1 cellular context compared by ENCODE assay signal in the genomic region with DNA sequence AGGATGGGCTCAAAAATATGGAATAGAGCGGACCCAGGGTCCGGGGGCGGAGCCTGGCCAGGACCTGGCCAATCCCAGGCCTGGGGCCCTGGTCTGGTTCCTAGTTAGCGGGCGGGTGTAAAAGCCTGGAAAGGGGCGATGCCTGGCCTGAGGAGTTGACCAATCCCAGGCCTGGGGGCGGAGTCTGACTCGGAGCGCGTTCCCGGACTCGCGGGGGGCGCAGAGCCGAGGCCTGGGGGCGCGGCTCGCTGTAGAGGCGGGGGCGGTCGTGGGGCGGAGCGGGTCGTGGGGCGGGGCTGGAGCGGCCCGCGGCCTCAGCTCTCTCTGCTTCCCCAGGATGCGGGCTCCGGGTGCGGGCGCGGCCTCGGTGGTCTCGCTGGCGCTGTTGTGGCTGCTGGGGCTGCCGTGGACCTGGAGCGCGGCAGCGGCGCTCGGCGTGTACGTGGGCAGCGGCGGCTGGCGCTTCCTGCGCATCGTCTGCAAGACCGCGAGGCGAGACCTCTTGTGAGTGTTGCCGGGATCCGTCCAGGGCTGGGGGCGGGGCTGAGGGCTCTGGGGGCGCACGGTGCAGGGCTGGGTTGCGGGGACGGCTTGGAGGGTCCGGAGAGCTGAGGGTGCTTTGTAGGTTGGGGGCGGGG.
TF ChIP-seq lines count a peak whose summit lies in the region.

Gene SLC27A1 (plus strand): TSS at position 321 of the 638 bp plus-strand sequence. CDS start 17 bp downstream, at position 338.

TF ChIP-seq in HepG2, 621 proteins besides CTCF, POLR2A, EP300 and RAD21 (continued from another document and continues in another):
- TF ChIP-seq ZNF580 (CRISPR knock-in tag; IDR thresholded peaks at IDR 0.05; ENCODE audit: borderline replicate concordance, low read depth) (no peak), ZNF251 (CRISPR knock-in tag; IDR thresholded peaks at IDR 0.05) (no peak), NFIB (CRISPR knock-in tag; IDR thresholded peaks at IDR 0.05; ENCODE audit: borderline replicate concordance) (no peak), ZNF430 (CRISPR knock-in tag; IDR thresholded peaks at IDR 0.05) (no peak), SATB2 (CRISPR knock-in tag; IDR thresholded peaks at IDR 0.05) (no peak), HDAC6 (IDR thresholded peaks at IDR 0.05; ENCODE audit: low read depth, low read length) (no peak), ZNF841 (CRISPR knock-in tag; IDR thresholded peaks at IDR 0.05; ENCODE audit: borderline replicate concordance) (no peak), MIER3 (CRISPR knock-in tag; IDR thresholded peaks at IDR 0.05; ENCODE audit: borderline replicate concordance) (no peak), RARG (CRISPR knock-in tag; IDR thresholded peaks at IDR 0.05; ENCODE audit: low read depth) (no peak), ZBTB44 (CRISPR knock-in tag; IDR thresholded peaks at IDR 0.05) (no peak), ZNF839 (CRISPR knock-in tag; IDR thresholded peaks at IDR 0.05; ENCODE audit: borderline replicate concordance) (no peak), MXD4 (CRISPR knock-in tag; IDR thresholded peaks at IDR 0.05) (no peak), ISL2 (CRISPR knock-in tag; IDR thresholded peaks at IDR 0.05) (no peak), ATF7 (IDR thresholded peaks at IDR 0.05) (no peak), ATF7 (CRISPR knock-in tag; IDR thresholded peaks at IDR 0.05) (no peak), ZNF816 (CRISPR knock-in tag; IDR thresholded peaks at IDR 0.05; ENCODE audit: borderline replicate concordance) (no peak), GABPB1 (CRISPR knock-in tag; IDR thresholded peaks at IDR 0.05) (peak; percentile 49), ZZZ3 (CRISPR knock-in tag; IDR thresholded peaks at IDR 0.05; ENCODE audit: borderline replicate concordance) (no peak), CENPT (CRISPR knock-in tag; IDR thresholded peaks at IDR 0.05; ENCODE audit: low read depth) (no peak), HIVEP1 (CRISPR knock-in tag; IDR thresholded peaks at IDR 0.05) (no peak), ZFX (CRISPR knock-in tag; IDR thresholded peaks at IDR 0.05; ENCODE audit: low read depth) (peak; percentile 78), ZBTB42 (CRISPR knock-in tag; IDR thresholded peaks at IDR 0.05) (no peak), PTBP1 (IDR thresholded peaks at IDR 0.05; ENCODE audit: low read depth, low read length, poor library complexity, severe bottlenecking) (no peak), KDM5B (CRISPR knock-in tag; IDR thresholded peaks at IDR 0.05; ENCODE audit: borderline replicate concordance) (peak; percentile 61; the same call in 1 of the 2 replicates), ZSCAN29 (CRISPR knock-in tag; conservative IDR thresholded peaks at IDR 0.05) (no peak), ZNF552 (CRISPR knock-in tag; IDR thresholded peaks at IDR 0.05; ENCODE audit: borderline replicate concordance) (no peak), ZNF747 (CRISPR knock-in tag; IDR thresholded peaks at IDR 0.05; ENCODE audit: borderline replicate concordance) (no peak)
- TF ChIP-seq, protein P1, sequence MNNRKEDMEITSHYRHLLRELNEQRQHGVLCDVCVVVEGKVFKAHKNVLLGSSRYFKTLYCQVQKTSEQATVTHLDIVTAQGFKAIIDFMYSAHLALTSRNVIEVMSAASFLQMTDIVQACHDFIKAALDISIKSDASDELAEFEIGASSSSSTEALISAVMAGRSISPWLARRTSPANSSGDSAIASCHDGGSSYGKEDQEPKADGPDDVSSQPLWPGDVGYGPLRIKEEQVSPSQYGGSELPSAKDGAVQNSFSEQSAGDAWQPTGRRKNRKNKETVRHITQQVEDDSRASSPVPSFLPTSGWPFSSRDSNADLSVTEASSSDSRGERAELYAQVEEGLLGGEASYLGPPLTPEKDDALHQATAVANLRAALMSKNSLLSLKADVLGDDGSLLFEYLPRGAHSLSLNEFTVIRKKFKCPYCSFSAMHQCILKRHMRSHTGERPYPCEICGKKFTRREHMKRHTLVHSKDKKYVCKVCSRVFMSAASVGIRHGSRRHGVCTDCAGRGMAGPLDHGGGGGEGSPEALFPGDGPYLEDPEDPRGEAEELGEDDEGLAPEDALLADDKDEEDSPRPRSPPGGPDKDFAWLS (CRISPR knock-in tag; IDR thresholded peaks at IDR 0.05; ENCODE audit: borderline replicate concordance), result no peak
- TF ChIP-seq, protein P2, sequence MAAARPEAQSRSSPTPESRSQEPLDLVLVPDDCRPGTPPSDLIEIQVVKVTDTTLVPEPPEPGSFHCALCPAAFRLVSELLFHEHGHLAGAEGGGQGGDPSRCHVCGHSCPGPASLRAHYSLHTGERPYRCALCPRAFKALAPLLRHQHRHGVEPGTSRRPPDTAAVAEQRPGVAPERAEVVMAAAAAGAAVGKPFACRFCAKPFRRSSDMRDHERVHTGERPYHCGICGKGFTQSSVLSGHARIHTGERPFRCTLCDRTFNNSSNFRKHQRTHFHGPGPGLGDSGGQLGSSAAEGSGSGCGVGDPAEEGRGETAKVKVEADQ (CRISPR knock-in tag; IDR thresholded peaks at IDR 0.05; ENCODE audit: borderline replicate concordance), result no peak
- TF ChIP-seq, protein P3, sequence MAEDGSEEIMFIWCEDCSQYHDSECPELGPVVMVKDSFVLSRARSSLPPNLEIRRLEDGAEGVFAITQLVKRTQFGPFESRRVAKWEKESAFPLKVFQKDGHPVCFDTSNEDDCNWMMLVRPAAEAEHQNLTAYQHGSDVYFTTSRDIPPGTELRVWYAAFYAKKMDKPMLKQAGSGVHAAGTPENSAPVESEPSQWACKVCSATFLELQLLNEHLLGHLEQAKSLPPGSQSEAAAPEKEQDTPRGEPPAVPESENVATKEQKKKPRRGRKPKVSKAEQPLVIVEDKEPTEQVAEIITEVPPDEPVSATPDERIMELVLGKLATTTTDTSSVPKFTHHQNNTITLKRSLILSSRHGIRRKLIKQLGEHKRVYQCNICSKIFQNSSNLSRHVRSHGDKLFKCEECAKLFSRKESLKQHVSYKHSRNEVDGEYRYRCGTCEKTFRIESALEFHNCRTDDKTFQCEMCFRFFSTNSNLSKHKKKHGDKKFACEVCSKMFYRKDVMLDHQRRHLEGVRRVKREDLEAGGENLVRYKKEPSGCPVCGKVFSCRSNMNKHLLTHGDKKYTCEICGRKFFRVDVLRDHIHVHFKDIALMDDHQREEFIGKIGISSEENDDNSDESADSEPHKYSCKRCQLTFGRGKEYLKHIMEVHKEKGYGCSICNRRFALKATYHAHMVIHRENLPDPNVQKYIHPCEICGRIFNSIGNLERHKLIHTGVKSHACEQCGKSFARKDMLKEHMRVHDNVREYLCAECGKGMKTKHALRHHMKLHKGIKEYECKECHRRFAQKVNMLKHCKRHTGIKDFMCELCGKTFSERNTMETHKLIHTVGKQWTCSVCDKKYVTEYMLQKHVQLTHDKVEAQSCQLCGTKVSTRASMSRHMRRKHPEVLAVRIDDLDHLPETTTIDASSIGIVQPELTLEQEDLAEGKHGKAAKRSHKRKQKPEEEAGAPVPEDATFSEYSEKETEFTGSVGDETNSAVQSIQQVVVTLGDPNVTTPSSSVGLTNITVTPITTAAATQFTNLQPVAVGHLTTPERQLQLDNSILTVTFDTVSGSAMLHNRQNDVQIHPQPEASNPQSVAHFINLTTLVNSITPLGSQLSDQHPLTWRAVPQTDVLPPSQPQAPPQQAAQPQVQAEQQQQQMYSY (CRISPR knock-in tag; IDR thresholded peaks at IDR 0.05), result peak; percentile 82; the same call in 1 of the 2 replicates
- TF ChIP-seq, protein P4, sequence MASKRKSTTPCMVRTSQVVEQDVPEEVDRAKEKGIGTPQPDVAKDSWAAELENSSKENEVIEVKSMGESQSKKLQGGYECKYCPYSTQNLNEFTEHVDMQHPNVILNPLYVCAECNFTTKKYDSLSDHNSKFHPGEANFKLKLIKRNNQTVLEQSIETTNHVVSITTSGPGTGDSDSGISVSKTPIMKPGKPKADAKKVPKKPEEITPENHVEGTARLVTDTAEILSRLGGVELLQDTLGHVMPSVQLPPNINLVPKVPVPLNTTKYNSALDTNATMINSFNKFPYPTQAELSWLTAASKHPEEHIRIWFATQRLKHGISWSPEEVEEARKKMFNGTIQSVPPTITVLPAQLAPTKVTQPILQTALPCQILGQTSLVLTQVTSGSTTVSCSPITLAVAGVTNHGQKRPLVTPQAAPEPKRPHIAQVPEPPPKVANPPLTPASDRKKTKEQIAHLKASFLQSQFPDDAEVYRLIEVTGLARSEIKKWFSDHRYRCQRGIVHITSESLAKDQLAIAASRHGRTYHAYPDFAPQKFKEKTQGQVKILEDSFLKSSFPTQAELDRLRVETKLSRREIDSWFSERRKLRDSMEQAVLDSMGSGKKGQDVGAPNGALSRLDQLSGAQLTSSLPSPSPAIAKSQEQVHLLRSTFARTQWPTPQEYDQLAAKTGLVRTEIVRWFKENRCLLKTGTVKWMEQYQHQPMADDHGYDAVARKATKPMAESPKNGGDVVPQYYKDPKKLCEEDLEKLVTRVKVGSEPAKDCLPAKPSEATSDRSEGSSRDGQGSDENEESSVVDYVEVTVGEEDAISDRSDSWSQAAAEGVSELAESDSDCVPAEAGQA (IDR thresholded peaks at IDR 0.05; ENCODE audit: low read depth), result no peak
- TF ChIP-seq, protein P4 (CRISPR knock-in tag; IDR thresholded peaks at IDR 0.05; ENCODE audit: borderline replicate concordance), result no peak
- TF ChIP-seq, protein P5, sequence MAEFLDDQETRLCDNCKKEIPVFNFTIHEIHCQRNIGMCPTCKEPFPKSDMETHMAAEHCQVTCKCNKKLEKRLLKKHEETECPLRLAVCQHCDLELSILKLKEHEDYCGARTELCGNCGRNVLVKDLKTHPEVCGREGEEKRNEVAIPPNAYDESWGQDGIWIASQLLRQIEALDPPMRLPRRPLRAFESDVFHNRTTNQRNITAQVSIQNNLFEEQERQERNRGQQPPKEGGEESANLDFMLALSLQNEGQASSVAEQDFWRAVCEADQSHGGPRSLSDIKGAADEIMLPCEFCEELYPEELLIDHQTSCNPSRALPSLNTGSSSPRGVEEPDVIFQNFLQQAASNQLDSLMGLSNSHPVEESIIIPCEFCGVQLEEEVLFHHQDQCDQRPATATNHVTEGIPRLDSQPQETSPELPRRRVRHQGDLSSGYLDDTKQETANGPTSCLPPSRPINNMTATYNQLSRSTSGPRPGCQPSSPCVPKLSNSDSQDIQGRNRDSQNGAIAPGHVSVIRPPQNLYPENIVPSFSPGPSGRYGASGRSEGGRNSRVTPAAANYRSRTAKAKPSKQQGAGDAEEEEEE (CRISPR knock-in tag; IDR thresholded peaks at IDR 0.05; ENCODE audit: borderline replicate concordance), result no peak
- TF ChIP-seq, protein P6, sequence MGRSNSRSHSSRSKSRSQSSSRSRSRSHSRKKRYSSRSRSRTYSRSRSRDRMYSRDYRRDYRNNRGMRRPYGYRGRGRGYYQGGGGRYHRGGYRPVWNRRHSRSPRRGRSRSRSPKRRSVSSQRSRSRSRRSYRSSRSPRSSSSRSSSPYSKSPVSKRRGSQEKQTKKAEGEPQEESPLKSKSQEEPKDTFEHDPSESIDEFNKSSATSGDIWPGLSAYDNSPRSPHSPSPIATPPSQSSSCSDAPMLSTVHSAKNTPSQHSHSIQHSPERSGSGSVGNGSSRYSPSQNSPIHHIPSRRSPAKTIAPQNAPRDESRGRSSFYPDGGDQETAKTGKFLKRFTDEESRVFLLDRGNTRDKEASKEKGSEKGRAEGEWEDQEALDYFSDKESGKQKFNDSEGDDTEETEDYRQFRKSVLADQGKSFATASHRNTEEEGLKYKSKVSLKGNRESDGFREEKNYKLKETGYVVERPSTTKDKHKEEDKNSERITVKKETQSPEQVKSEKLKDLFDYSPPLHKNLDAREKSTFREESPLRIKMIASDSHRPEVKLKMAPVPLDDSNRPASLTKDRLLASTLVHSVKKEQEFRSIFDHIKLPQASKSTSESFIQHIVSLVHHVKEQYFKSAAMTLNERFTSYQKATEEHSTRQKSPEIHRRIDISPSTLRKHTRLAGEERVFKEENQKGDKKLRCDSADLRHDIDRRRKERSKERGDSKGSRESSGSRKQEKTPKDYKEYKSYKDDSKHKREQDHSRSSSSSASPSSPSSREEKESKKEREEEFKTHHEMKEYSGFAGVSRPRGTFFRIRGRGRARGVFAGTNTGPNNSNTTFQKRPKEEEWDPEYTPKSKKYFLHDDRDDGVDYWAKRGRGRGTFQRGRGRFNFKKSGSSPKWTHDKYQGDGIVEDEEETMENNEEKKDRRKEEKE (IDR thresholded peaks at IDR 0.05), result no peak
